Comparison of ENCODE assay signal across 2 cellular contexts in the genomic region with DNA sequence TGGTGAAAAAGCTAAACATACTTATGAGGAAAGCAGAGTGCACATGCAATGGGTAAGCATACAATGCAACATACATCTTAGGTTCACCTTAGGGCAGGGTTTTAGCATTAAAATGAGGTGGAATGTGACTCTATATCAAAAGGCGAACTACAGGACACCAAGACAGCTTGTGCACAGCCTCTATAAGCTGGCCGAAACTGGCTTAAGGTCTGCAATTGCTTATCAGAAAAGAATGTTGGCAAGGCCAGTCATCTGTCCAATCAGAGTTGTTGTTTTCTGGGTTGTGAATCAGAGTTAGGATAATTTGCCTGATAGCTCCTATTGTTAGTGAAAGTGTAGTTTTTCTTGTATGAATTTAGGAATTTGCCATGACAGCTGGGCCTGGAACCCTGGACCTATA.
TF ChIP-seq lines count a peak whose summit lies in the region.

No MANE protein-coding gene starts in this region.

TF ChIP-seq in GM23338, 12 proteins besides CTCF, POLR2A, EP300 and RAD21 (continues in another document):
- TF ChIP-seq NANOG (IDR thresholded peaks at IDR 0.05; ENCODE audit: borderline replicate concordance), result no peak
- no peak for TF ChIP-seq CREB1 (CRISPR knock-in tag; IDR thresholded peaks at IDR 0.05; ENCODE audit: low read depth)
- no peak for TF ChIP-seq REST (IDR thresholded peaks at IDR 0.05; ENCODE audit: unreplicated experiment)
- no peak for TF ChIP-seq STAT1 (IDR thresholded peaks at IDR 0.05; ENCODE audit: unreplicated experiment)
- no peak for TF ChIP-seq EZH2 (IDR thresholded peaks at IDR 0.05; ENCODE audit: low read depth, unreplicated experiment)
- TF ChIP-seq POLR2AphosphoS5 (IDR thresholded peaks at IDR 0.05; ENCODE audit: low read depth), result no peak
- TF ChIP-seq ZNF114 (CRISPR knock-in tag; IDR thresholded peaks at IDR 0.05), result no peak
- no peak for TF ChIP-seq ZNF331 (CRISPR knock-in tag; IDR thresholded peaks at IDR 0.05; ENCODE audit: low read depth)
- no peak for TF ChIP-seq ETS1 (IDR thresholded peaks at IDR 0.05)
- no peak for TF ChIP-seq JUNB (IDR thresholded peaks at IDR 0.05; ENCODE audit: unreplicated experiment)

TF ChIP-seq in WTC11, 78 proteins besides CTCF, POLR2A, EP300 and RAD21:
- no peak for TF ChIP-seq JUN (CRISPR knock-in tag; IDR thresholded peaks at IDR 0.05)
- no peak for TF ChIP-seq ESRRA (CRISPR knock-in tag; IDR thresholded peaks at IDR 0.05; ENCODE audit: borderline replicate concordance)
- TF ChIP-seq, protein P1, sequence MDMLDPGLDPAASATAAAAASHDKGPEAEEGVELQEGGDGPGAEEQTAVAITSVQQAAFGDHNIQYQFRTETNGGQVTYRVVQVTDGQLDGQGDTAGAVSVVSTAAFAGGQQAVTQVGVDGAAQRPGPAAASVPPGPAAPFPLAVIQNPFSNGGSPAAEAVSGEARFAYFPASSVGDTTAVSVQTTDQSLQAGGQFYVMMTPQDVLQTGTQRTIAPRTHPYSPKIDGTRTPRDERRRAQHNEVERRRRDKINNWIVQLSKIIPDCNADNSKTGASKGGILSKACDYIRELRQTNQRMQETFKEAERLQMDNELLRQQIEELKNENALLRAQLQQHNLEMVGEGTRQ (CRISPR knock-in tag; IDR thresholded peaks at IDR 0.05), result no peak
- no peak for TF ChIP-seq FOXP4 (CRISPR knock-in tag; IDR thresholded peaks at IDR 0.05)
- no peak for TF ChIP-seq ELF4 (CRISPR knock-in tag; IDR thresholded peaks at IDR 0.05; ENCODE audit: low read depth)
- no peak for TF ChIP-seq ZNF263 (CRISPR knock-in tag; IDR thresholded peaks at IDR 0.05; ENCODE audit: low read depth)
TF ChIP-seq in WTC11: peak in this region for 0.
